Comparison of ENCODE assay signal across 23 cellular contexts in the genomic region with DNA sequence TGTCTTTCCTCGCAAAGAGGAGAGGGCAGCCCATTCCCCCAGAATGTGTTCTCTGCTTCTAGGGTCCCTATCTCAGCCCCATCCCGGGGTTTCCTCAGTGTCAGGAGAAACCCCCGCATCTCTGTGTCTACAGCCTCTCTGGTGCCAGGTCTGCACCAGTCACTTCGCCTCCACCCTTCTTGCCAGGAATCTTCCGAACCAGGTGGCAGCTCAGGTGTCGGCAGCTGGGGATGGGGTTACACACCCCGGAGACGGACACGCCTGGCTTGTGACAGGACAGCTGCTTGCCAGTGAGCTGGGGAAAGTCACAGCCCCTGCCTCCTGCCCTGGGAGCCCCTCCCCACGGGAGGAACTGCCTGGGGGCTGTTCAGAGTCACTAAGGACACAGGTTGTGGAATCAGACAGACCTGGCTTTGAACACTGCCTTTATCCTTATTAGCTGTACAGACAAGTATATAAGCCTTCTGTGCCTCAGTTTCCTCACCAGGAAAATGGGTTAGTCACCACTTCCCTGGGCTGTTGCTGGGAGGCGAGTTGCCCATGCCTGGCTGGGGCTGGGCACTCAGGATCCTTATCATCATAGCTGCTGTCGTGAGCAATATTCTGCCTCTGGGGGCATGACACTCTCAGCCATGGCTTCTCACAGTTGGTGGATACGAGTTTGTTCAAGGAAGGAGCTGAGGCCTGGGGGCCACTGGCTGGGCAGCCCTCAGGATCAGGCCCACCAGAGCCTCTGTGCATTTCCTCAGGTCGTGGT. TPM values are rescaled to one million over a fixed set of nuclear protein-coding genes. Genes with fewer than 3 reads are reported as not detected.
DNase-seq lines count a peak whose midpoint lies in the region; ATAC-seq and TF ChIP-seq lines count a peak whose summit lies in the region.
"Had no signal": no experiment of that assay in that cellular context is flagged by ENCODE, and none has a peak within 500 bp of the region (broad histone marks: within the 10 kb centered on the region; RNA-seq: fewer than 3 reads in every experiment).

No MANE protein-coding gene starts in this region.

- intact Hi-C loops in cardiac septum (cut with DNase I) (no loop called here), left ventricle myocardium superior (cut with micrococcal nuclease) (no loop called here)

- H3K9ac ChIP-seq in endodermal cell (ENCODE audit: extremely low read depth, low read length, poor library complexity, severe bottlenecking) = no peak overlapping the region

- no peaks in the 10 kb centered on the region for H3K4me1 ChIP-seq in endodermal cell (ENCODE audit: control insufficient read depth, insufficient read depth, low read length)
- H3K4me1 ChIP-seq: foreskin keratinocyte had no signal

- peaks cover 5% of the 10 kb centered on the region for H3K36me3 Mint-ChIP-seq in endodermal cell (ENCODE audit: low read depth)
- H3K36me3 Mint-ChIP-seq: CD14-positive monocyte, natural killer cell had no signal

- no peak overlapping the region for H3K27ac Mint-ChIP-seq in endodermal cell
- H3K27ac Mint-ChIP-seq: activated CD8-positive, alpha-beta T cell treated with anti-CD3 and anti-CD28 coated beads for 36 hours; CD14-positive monocyte; natural killer cell had no signal

- H3K27ac ChIP-seq in endodermal cell (ENCODE audit: low read depth, low read length) (no peak overlapping the region), temporal lobe (ENCODE audit: low read depth, low read length) (peak overlapping the region; percentile 100)
- H3K27ac ChIP-seq: cardiac muscle cell, foreskin keratinocyte, pancreas had no signal

- H3K4me3 ChIP-seq in endodermal cell (ENCODE audit: low read length) = no peak overlapping the region
- H3K4me3 ChIP-seq: cardiac muscle cell, GM12878, pancreas had no signal

- ATAC-seq in left ventricle myocardium superior (no peak), HG03439 (IDR thresholded peaks at IDR 0.05; ENCODE audit: unreplicated experiment) (no peak)
- ATAC-seq: activated CD4-positive, CD25-positive, alpha-beta regulatory T cell treated with anti-CD3 and anti-CD28 coated beads, Interleukin-2, amount 50 U/mL, for 24 hours; activated CD8-positive, alpha-beta T cell treated with anti-CD3 and anti-CD28 coated beads for 36 hours; foreskin keratinocyte; GM12878; natural killer cell had no signal

- H3K9me3 Mint-ChIP-seq in endodermal cell = no peaks in the 10 kb centered on the region
- H3K9me3 Mint-ChIP-seq: activated CD8-positive, alpha-beta T cell treated with anti-CD3 and anti-CD28 coated beads for 36 hours; CD14-positive monocyte; natural killer cell had no signal

- H3K27me3 Mint-ChIP-seq in endodermal cell (ENCODE audit: insufficient read depth) = no peaks in the 10 kb centered on the region
- H3K27me3 Mint-ChIP-seq: activated CD8-positive, alpha-beta T cell treated with anti-CD3 and anti-CD28 coated beads for 36 hours had no signal

- no peaks in the 10 kb centered on the region for H3K9me3 ChIP-seq in endodermal cell (ENCODE audit: control insufficient read depth, low read length)
- H3K9me3 ChIP-seq: pancreas had no signal

- H3K36me3 ChIP-seq in endodermal cell (ENCODE audit: control insufficient read depth, insufficient read depth, low read length) = no peaks in the 10 kb centered on the region
- H3K36me3 ChIP-seq: cardiac muscle cell had no signal

- DNase-seq in cardiac septum (ENCODE audit: low spot score) = peak; percentile 69
- DNase-seq in left ventricle myocardium superior = no peak
- DNase-seq in NCI-H2171 treated with DMSO at 0.1 percent for 48 hours (lab: John Stamatoyannopoulos, UW) = peak; percentile 97
- peak; percentile 44 for DNase-seq in endodermal cell
- no peak for DNase-seq in midbrain (lab: John Stamatoyannopoulos, UW)
- DNase-seq in superior temporal gyrus (ENCODE audit: extremely low spot score) = no peak
- DNase-seq: activated CD8-positive, alpha-beta T cell treated with anti-CD3 and anti-CD28 coated beads for 36 hours; amniotic stem cell; DMS153; foreskin keratinocyte; kidney glomerular epithelial cell; mesendoderm; natural killer cell; NCI-H1092 treated with DMSO at 0.1 percent for 48 hours; NCI-H2227 treated with DMSO at 0.1 percent for 48 hours; stimulated activated CD4-positive, alpha-beta T cell treated with anti-CD3 and anti-CD28 coated beads, Interleukin-15, amount 100 ng/mL, for 24 hours had no signal

- 84 to 90% methylated on average over 8 to 14 of the region's 14 CpGs for WGBS in endodermal cell (ENCODE audit: insufficient coverage in 1 of 2, insufficient read length in 1 of 2), 2 experiments

- TF ChIP-seq CTCF in endodermal cell (conservative IDR thresholded peaks at IDR 0.05) = no peak

- no peak overlapping the region for H3K4me3 Mint-ChIP-seq in endodermal cell
- H3K4me3 Mint-ChIP-seq: activated CD8-positive, alpha-beta T cell treated with anti-CD3 and anti-CD28 coated beads for 36 hours; CD14-positive monocyte; natural killer cell had no signal

- no peaks in the 10 kb centered on the region for H3K4me1 Mint-ChIP-seq in endodermal cell
- H3K4me1 Mint-ChIP-seq: CD14-positive monocyte had no signal

- no peaks in the 10 kb centered on the region for H3K27me3 ChIP-seq in endodermal cell (ENCODE audit: control insufficient read depth, insufficient read depth, low read length, poor library complexity, severe bottlenecking)
- H3K27me3 ChIP-seq: cardiac muscle cell, foreskin keratinocyte, pancreas had no signal

RNA-seq across cellular contexts. Expression of gene HIP1R, which starts 10.8 kb away (rescaled TPM):
- total RNA-seq in cardiac septum = 16.6 TPM
- 27.4 TPM for total RNA-seq in left ventricle myocardium superior
- 10 to 100 TPM; 24.5 to 24.9 TPM for total RNA-seq in endodermal cell
- 22.0 TPM for polyA plus RNA-seq in endodermal cell (2013, experiment 1 of 2)
- 21.2 TPM for polyA plus RNA-seq in endodermal cell (2013, experiment 2 of 2)
- total RNA-seq in temporal lobe = 75.7 TPM

RNA-seq across cellular contexts. Expression of gene VPS37B, which starts 49.9 kb away (rescaled TPM):
- total RNA-seq in cardiac septum (16.8 TPM), left ventricle myocardium superior (29.5 TPM), endodermal cell (10 to 100 TPM; 22.7 to 24.1 TPM), temporal lobe (21.9 TPM)
- 28.1 TPM for polyA plus RNA-seq in endodermal cell (2013, experiment 1 of 2)
- polyA plus RNA-seq in endodermal cell (2013, experiment 2 of 2) = 28.9 TPM

Comparison
In these comparisons a context has a peak if more than half of its experiments do, and no peak if none do; other contexts are left out.
1. DNase-seq: peak in cardiac septum (single experiment), NCI-H2171 treated with DMSO at 0.1 percent for 48 hours (single experiment) and endodermal cell (single experiment); none in left ventricle myocardium superior (single experiment), midbrain (single experiment) and superior temporal gyrus (single experiment).